17 cellular contexts compared by ENCODE assay signal in genomic region chr1:226568975-226569741, GRCh38. TPM values are rescaled to one million over a fixed set of nuclear protein-coding genes. Genes with fewer than 3 reads are reported as not detected.
A peak's percentile ranks its signal among the peaks of the same experiment; 100 is the strongest.
DNase-seq lines count a peak whose midpoint lies in the region; ATAC-seq and TF ChIP-seq lines count a peak whose summit lies in the region.
"Had no signal": no experiment of that assay in that cellular context is flagged by ENCODE, and none has a peak within 500 bp of the region (broad histone marks: within the 10 kb centered on the region; RNA-seq: fewer than 3 reads in every experiment).

No MANE protein-coding gene starts in this region.

- H3K4me3 Mint-ChIP-seq in activated B cell treated with CpG ODN at 0.5 μM for 24 hours (no peak overlapping the region), memory B cell (no peak overlapping the region)
- H3K4me3 Mint-ChIP-seq: CD8-positive, alpha-beta T cell; H9; IgD-negative memory B cell had no signal

- intact Hi-C loops in activated B cell treated with CpG ODN at 0.5 μM for 24 hours (cut with micrococcal nuclease) (loop anchor here (2.0 kb wide), 1 partner anchor 18 kb away; no protein-coding TSS in a partner anchor), sigmoid colon (cut with DNase I) (loop anchor here (2.0 kb wide), 1 partner anchor 18 kb away; no protein-coding TSS in a partner anchor), vagina (cut with DNase I) (no loop called here)

- H3K4me1 ChIP-seq in sigmoid colon = peaks cover 0 to 76% (median 61%) of the 10 kb centered on the region in 4 donors
- H3K4me1 ChIP-seq in vagina = peaks cover 21% of the 10 kb centered on the region

- no peak for DNase-seq in activated B cell treated with CpG ODN at 0.5 μM for 24 hours
- DNase-seq in memory B cell (ENCODE audit: low spot score in 2 of 2) = no peak
- peak; percentile 32 for DNase-seq in sigmoid colon
- no peak for DNase-seq in vagina (ENCODE audit: extremely low spot score in 2 of 2)
- DNase-seq in C1 segment of cervical spinal cord (lab: John Stamatoyannopoulos, UW) = no peak
- DNase-seq: DMS79, MV-4-11, NCI-H1417 treated with DMSO at 0.1 percent for 48 hours, NCI-H2029, NCI-H446 treated with DMSO at 0.1 percent for 48 hours had no signal

- 80 to 89% methylated on average over 6 of the region's 6 CpGs for WGBS in sigmoid colon, 2 donors

- no peaks in the 10 kb centered on the region for H3K27me3 Mint-ChIP-seq in activated B cell treated with CpG ODN at 0.5 μM for 24 hours
- peaks cover 3% of the 10 kb centered on the region for H3K27me3 Mint-ChIP-seq in memory B cell

- H3K36me3 ChIP-seq in sigmoid colon (no peaks in the 10 kb centered on the region), vagina (no peaks in the 10 kb centered on the region)

- TF ChIP-seq CTCF in activated B cell treated with CpG ODN at 0.5 μM for 24 hours (IDR thresholded peaks at IDR 0.05) (no peak), sigmoid colon (IDR thresholded peaks at IDR 0.05) (no peak), vagina (IDR thresholded peaks at IDR 0.05) (no peak)

- TF ChIP-seq EP300 in sigmoid colon (IDR thresholded peaks at IDR 0.05) = no peak

- H3K27ac ChIP-seq in sigmoid colon (peak overlapping the region; percentile 76 to 85 (median 84)), vagina (peak overlapping the region; percentile 27)
- H3K27ac ChIP-seq: HL-60, RWPE1 had no signal

- POLR2A ChIA-PET in activated B cell treated with CpG ODN at 0.5 μM for 24 hours (lab: Charles Lee) = no interaction called here

- no peak overlapping the region for H3K4me3 ChIP-seq in sigmoid colon
- no peak overlapping the region for H3K4me3 ChIP-seq in vagina

- no peaks in the 10 kb centered on the region for H3K9me3 Mint-ChIP-seq in activated B cell treated with CpG ODN at 0.5 μM for 24 hours
- no peaks in the 10 kb centered on the region for H3K9me3 Mint-ChIP-seq in memory B cell
- H3K9me3 Mint-ChIP-seq: CD8-positive, alpha-beta T cell; H9; IgD-negative memory B cell had no signal

- H3K27me3 ChIP-seq in sigmoid colon = no peaks in the 10 kb centered on the region
- no peaks in the 10 kb centered on the region for H3K27me3 ChIP-seq in vagina

- H3K9me3 ChIP-seq in sigmoid colon (no peaks in the 10 kb centered on the region), vagina (no peaks in the 10 kb centered on the region)

- no peak for TF ChIP-seq POLR2A in sigmoid colon (IDR thresholded peaks at IDR 0.05)
- TF ChIP-seq POLR2A in vagina (IDR thresholded peaks at IDR 0.05) = no peak

- H3K36me3 Mint-ChIP-seq in activated B cell treated with CpG ODN at 0.5 μM for 24 hours (ENCODE audit: low read depth) = no peaks in the 10 kb centered on the region
- no peaks in the 10 kb centered on the region for H3K36me3 Mint-ChIP-seq in memory B cell
- H3K36me3 Mint-ChIP-seq: CD8-positive, alpha-beta T cell had no signal

- CTCF ChIA-PET in activated B cell treated with CpG ODN at 0.5 μM for 24 hours (lab: Charles Lee) = interaction anchor here (3.4 kb wide), 1 partner anchor 21 kb away, joined by 18 read pairs; the partner anchor contains the start of gene STUM

- ATAC-seq in activated B cell treated with CpG ODN at 0.5 μM for 24 hours (ENCODE audit: low read depth) (peak; percentile 43), memory B cell (ENCODE audit: low read depth) (peak; percentile 19), HG02852 (IDR thresholded peaks at IDR 0.05; ENCODE audit: unreplicated experiment) (no peak), HG03521 (IDR thresholded peaks at IDR 0.05; ENCODE audit: unreplicated experiment) (no peak)

- H3K4me1 Mint-ChIP-seq in activated B cell treated with CpG ODN at 0.5 μM for 24 hours (peaks cover 14% of the 10 kb centered on the region), memory B cell (peaks cover 6% of the 10 kb centered on the region)

- H3K27ac Mint-ChIP-seq in activated B cell treated with CpG ODN at 0.5 μM for 24 hours (no peak overlapping the region), memory B cell (no peak overlapping the region)
- H3K27ac Mint-ChIP-seq: CD8-positive, alpha-beta T cell; IgD-negative memory B cell had no signal

RNA-seq across cellular contexts. Expression of gene STUM, which starts 20.6 kb away (rescaled TPM):
- total RNA-seq in activated B cell treated with CpG ODN at 0.5 μM for 24 hours (0.33 and 0.34 TPM in 2 replicates), sigmoid colon (10 to 100 TPM in 3 of 4 donors, 1 to 10 TPM in 1; 3.9 to 16.9 (median 13.6) TPM), vagina (6.4 TPM)
- polyA plus RNA-seq in sigmoid colon = 1 to 10 TPM in 1 of 3 donors, under 1 TPM in 2; under 0.01 to 7.2 (median 0.23) TPM
- total RNA-seq: CD8-positive, alpha-beta T cell had no signal
- polyA plus RNA-seq: IgD-negative memory B cell had no signal

Comparison
In these comparisons a context has a peak if more than half of its experiments do, and no peak if none do; other contexts are left out.
1. ATAC-seq: peak in activated B cell treated with CpG ODN at 0.5 μM for 24 hours (single experiment) and memory B cell (single experiment); none in HG02852 (single experiment) and HG03521 (single experiment).